ENCODE assay signal across 26 cellular contexts in the genomic region with DNA sequence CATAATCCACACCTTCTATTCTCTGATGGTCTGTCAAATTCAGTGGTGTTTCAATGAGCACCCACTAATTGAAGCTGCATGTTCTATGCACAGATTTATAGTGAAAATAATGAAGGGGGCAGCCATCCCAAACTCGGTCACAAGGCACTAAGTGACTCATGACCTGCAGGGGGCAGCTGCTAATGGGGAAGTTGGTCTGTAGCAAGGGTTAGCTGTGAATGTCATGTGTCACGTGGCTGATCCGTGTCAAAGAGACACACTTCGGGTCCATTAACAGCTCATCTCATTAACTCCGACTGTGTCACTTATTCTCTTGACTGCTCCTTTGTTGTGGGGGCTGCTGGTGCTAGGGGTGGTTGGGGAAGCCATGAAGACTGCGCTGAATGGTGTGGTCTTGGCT.
DNase-seq lines count a peak whose midpoint lies in the region; FAIRE-seq and TF ChIP-seq lines count a peak whose summit lies in the region.
"Had no signal": no experiment of that assay in that cellular context is flagged by ENCODE, and none has a peak within 500 bp of the region (broad histone marks: within the 10 kb centered on the region; RNA-seq: fewer than 3 reads in every experiment).

No MANE protein-coding gene starts in this region.

- H3K18ac ChIP-seq in H1 (ENCODE audit: extremely low read depth, low read length), result no peak overlapping the region

- H2AK5ac ChIP-seq in H1 (ENCODE audit: low read depth, low read length), result no peak overlapping the region

- CTCF ChIA-PET in H1 (lab: Charles Lee; ENCODE audit: partially characterized antibody), result interaction anchor here (0.7 to 2.5 kb wide), 10 partner anchors 9 to 230 kb away, joined by 3 to 14 read pairs (median 4); no protein-coding TSS in a partner anchor

- no peak overlapping the region for H4K8ac ChIP-seq in H1 (ENCODE audit: extremely low read depth, insufficient read depth, low read length)

- FAIRE-seq in H1 (lab: Jason Lieb, UNC), result no peak
- FAIRE-seq: RCC 7860 had no signal

- in situ Hi-C loops in GM13977 (cut with MboI; ENCODE audit: low pct_unique_long_range_greater_than_20kb, low sequenced_read_pairs, unreplicated experiment), result no loop called here

- H3K4me2 ChIP-seq in H1 (ENCODE audit: insufficient read depth in 1 of 2, low read depth in 2 of 2, low read length in 2 of 2) (no peak overlapping the region), smooth muscle cell (no peak overlapping the region)

- H3K14ac ChIP-seq in H1 (ENCODE audit: insufficient read length), result no peak overlapping the region

- no peak for TF ChIP-seq POLR2A in H1 (IDR thresholded peaks at IDR 0.05; ENCODE audit: control extremely low read depth in 1 of 2, low read depth in 2 of 2, low read length in 2 of 2)

- no peaks in the 10 kb centered on the region; the same call in 1 of the 2 replicates for H3K23me2 ChIP-seq in H1 (ENCODE audit: low read depth, low read length)

- H3K9me3 ChIP-seq in H1 (ENCODE audit: insufficient read depth in 2 of 2, low read depth in 1 of 2, low read length in 1 of 2) (no peaks in the 10 kb centered on the region), smooth muscle cell (replicated peaks; ENCODE audit: low read depth) (no peaks in the 10 kb centered on the region)
- H3K9me3 ChIP-seq: esophagus squamous epithelium, HAP-1, lower lobe of right lung, transverse colon had no signal

- H3K4ac ChIP-seq in H1 (replicated peaks; ENCODE audit: insufficient read length, low read depth, low read length), result no peak overlapping the region

- POLR2A ChIA-PET in H1 (lab: Charles Lee; ENCODE audit: partially characterized antibody), result no interaction called here

- TF ChIP-seq EP300 in H1 (IDR thresholded peaks at IDR 0.05; ENCODE audit: borderline replicate concordance in 1 of 2, low read depth in 2 of 2, low read length in 2 of 2), result no peak

- no peak overlapping the region for H2BK15ac ChIP-seq in H1 (ENCODE audit: low read length)

- H3K9ac ChIP-seq in H1 (replicated peaks in 1 of 4; ENCODE audit: extremely low read depth in 1 of 4, low read depth in 3 of 4, low read length in 3 of 4), result no peak overlapping the region
- no peak overlapping the region for H3K9ac ChIP-seq in smooth muscle cell (ENCODE audit: low read depth)

- no peak overlapping the region for H4K91ac ChIP-seq in H1 (replicated peaks; ENCODE audit: insufficient read length, low read length)

- no peak overlapping the region for H3K4me3 ChIP-seq in H7 (ENCODE audit: insufficient read depth, low read depth, low read length)
- no peak overlapping the region for H3K4me3 ChIP-seq in H1 (ENCODE audit: extremely low read depth in 1 of 4, insufficient read depth in 2 of 4, low read depth in 3 of 4, low read length in 4 of 4)
- no peak overlapping the region for H3K4me3 ChIP-seq in smooth muscle cell
- H3K4me3 ChIP-seq: esophagus squamous epithelium, HAP-1, lower lobe of right lung, transverse colon had no signal

- peak; percentile 59 for DNase-seq in H7
- DNase-seq in NCI-H69 (lab: John Stamatoyannopoulos, UW), result peak; percentile 9
- DNase-seq in H1 (ENCODE audit: low read depth in 1 of 2, low spot score in 2 of 2), result no peak
- no peak for DNase-seq in GF-D8 (lab: John Stamatoyannopoulos, UW)
- DNase-seq in nucleus accumbens (lab: John Stamatoyannopoulos, UW), result no peak
- DNase-seq in GM13977 (ENCODE audit: low spot score), result no peak
- DNase-seq in smooth muscle cell (lab: John Stamatoyannopoulos, UW; ENCODE audit: unreplicated experiment), result no peak
- DNase-seq: ACHN; activated CD4-positive, alpha-beta T cell treated with anti-CD3 and anti-CD28 coated beads, Interleukin-2, amount 10 ng/mL, durations not matched to agents 24 days and 14 days; activated effector memory CD4-positive, alpha-beta T cell treated with anti-CD3 and anti-CD28 coated beads, Interleukin-2, amount 50 U/mL, for 16 hours; activated T-cell treated with anti-CD3 and anti-CD28 coated beads, Interleukin-2, amount 50 U/mL, for 1 hour; esophagus squamous epithelium; foreskin melanocyte; Kasumi-1; lower lobe of right lung; naive thymus-derived CD4-positive, alpha-beta T cell; NCI-H1105; NCI-H187; NCI-H526; SIG-M5; stimulated activated CD4-positive, alpha-beta T cell treated with anti-CD3 and anti-CD28 coated beads, Interleukin-15, amount 100 ng/mL, for 24 hours; transverse colon had no signal

- no peaks in the 10 kb centered on the region for H3K36me3 ChIP-seq in H7 (replicated peaks; ENCODE audit: control insufficient read depth, insufficient read depth, low read length)
- no peaks in the 10 kb centered on the region for H3K36me3 ChIP-seq in H1 (ENCODE audit: control insufficient read depth in 2 of 4, insufficient read depth in 4 of 4, low read length in 3 of 4)
- no peaks in the 10 kb centered on the region for H3K36me3 ChIP-seq in smooth muscle cell (ENCODE audit: low read depth)
- H3K36me3 ChIP-seq: esophagus squamous epithelium, HAP-1, lower lobe of right lung, transverse colon had no signal

- H3F3A ChIP-seq in smooth muscle cell (ENCODE audit: low read depth), result no peaks in the 10 kb centered on the region

- no peak overlapping the region for H2BK120ac ChIP-seq in H1 (replicated peaks; ENCODE audit: low read depth, low read length)

- no peaks in the 10 kb centered on the region for H3K79me1 ChIP-seq in H1 (ENCODE audit: low read depth, low read length)

- H3K79me2 ChIP-seq in H1 (ENCODE audit: control insufficient read depth in 1 of 2, insufficient read depth in 2 of 2, low read length in 2 of 2) (no peaks in the 10 kb centered on the region), smooth muscle cell (ENCODE audit: low read depth) (no peaks in the 10 kb centered on the region)

- no peak overlapping the region for H2BK5ac ChIP-seq in H1 (ENCODE audit: low read depth, low read length)

- H2BK20ac ChIP-seq in H1 (ENCODE audit: low read length), result no peak overlapping the region

- H4K20me1 ChIP-seq in H1 (replicated peaks in 1 of 2; ENCODE audit: control insufficient read depth in 1 of 2, insufficient read depth in 2 of 2, low read length in 2 of 2), result no peaks in the 10 kb centered on the region
- no peaks in the 10 kb centered on the region for H4K20me1 ChIP-seq in smooth muscle cell (ENCODE audit: low read depth)

- TF ChIP-seq CTCF in C4-2B (conservative IDR thresholded peaks at IDR 0.05) (peak; percentile 29), H1 (IDR thresholded peaks at IDR 0.05; ENCODE audit: control extremely low read depth in 1 of 3, insufficient read depth in 1 of 3, low read depth in 1 of 3, low read length in 3 of 3) (peak; percentile 48 to 54 (median 52)), GM13977 (IDR thresholded peaks at IDR 0.05; ENCODE audit: extremely low read depth, insufficient read depth, missing control alignments) (no peak), smooth muscle cell (IDR thresholded peaks at IDR 0.05; ENCODE audit: borderline replicate concordance, insufficient read depth, poor library complexity, severe bottlenecking) (no peak)

- no peak overlapping the region for H3K23ac ChIP-seq in H1 (ENCODE audit: insufficient read length)

- no peak overlapping the region for H2BK12ac ChIP-seq in H1 (ENCODE audit: low read depth, low read length)

- TF ChIP-seq RAD21 in H1 (IDR thresholded peaks at IDR 0.05 in 1 of 2, conservative IDR thresholded peaks at IDR 0.05 in 1 of 2; ENCODE audit: low read depth in 2 of 2, low read length in 2 of 2), result peak; percentile 45 to 59

- H3K27me3 ChIP-seq in H7 (ENCODE audit: control insufficient read depth, insufficient read depth, low read length) (no peaks in the 10 kb centered on the region), H1 (replicated peaks in 1 of 4; ENCODE audit: control insufficient read depth in 3 of 4, extremely low read depth in 1 of 4, insufficient read depth in 3 of 4, low read length in 3 of 4) (no peaks in the 10 kb centered on the region; a peak in 1 of 7 replicates), smooth muscle cell (ENCODE audit: low read depth) (no peaks in the 10 kb centered on the region)
- H3K27me3 ChIP-seq: esophagus squamous epithelium, transverse colon had no signal

- H3K4me1 ChIP-seq in H1 (replicated peaks in 1 of 4; ENCODE audit: control insufficient read depth in 3 of 4, insufficient read depth in 4 of 4, low read length in 3 of 4) (no peaks in the 10 kb centered on the region), smooth muscle cell (ENCODE audit: low read depth) (no peaks in the 10 kb centered on the region)
- H3K4me1 ChIP-seq: esophagus squamous epithelium, HAP-1, lower lobe of right lung, transverse colon had no signal

- H2AFZ ChIP-seq in H1 (ENCODE audit: low read length), result no peak overlapping the region
- H2AFZ ChIP-seq in smooth muscle cell (ENCODE audit: low read depth), result no peak overlapping the region

- no peak overlapping the region for H4K5ac ChIP-seq in H1 (ENCODE audit: insufficient read length, low read depth, low read length)

- no peak overlapping the region for H3K56ac ChIP-seq in H1 (replicated peaks; ENCODE audit: insufficient read length, low read depth, low read length)

- 81% methylated on average over 6 of the region's 6 CpGs; no CpG with 5 or more reads in 1 of the 2 experiments for WGBS in H1 (ENCODE audit: extremely low coverage in 1 of 2, insufficient coverage in 1 of 2, insufficient read length in 1 of 2, insufficient replicate concordance in 2 of 2, low coverage in 1 of 2, low lambda C conversion rate in 2 of 2, missing lambda C conversion rate in 1 of 2), 2 experiments
- 85% methylated on average over 6 of the region's 6 CpGs for WGBS in smooth muscle cell (ENCODE audit: low lambda C conversion rate)

- no peak overlapping the region for H3K27ac ChIP-seq in C4-2B
- H3K27ac ChIP-seq in H1 (ENCODE audit: low read depth, low read length), result no peak overlapping the region
- no peak overlapping the region for H3K27ac ChIP-seq in smooth muscle cell (ENCODE audit: low read depth)
- H3K27ac ChIP-seq: esophagus squamous epithelium, HL-60, lower lobe of right lung, transverse colon had no signal

TF ChIP-seq in H1, 55 proteins besides CTCF, POLR2A, EP300 and RAD21 (continues in another document):
- TF ChIP-seq TAF1 (IDR thresholded peaks at IDR 0.05; ENCODE audit: low read depth, low read length) (no peak), PHF8 (conservative IDR thresholded peaks at IDR 0.05; ENCODE audit: low read depth, low read length) (no peak), CREB1 (IDR thresholded peaks at IDR 0.05) (no peak), TAF7 (optimal IDR thresholded peaks at IDR 0.05; ENCODE audit: borderline replicate concordance, low read depth, low read length) (no peak), BACH1 (IDR thresholded peaks at IDR 0.05; ENCODE audit: low read length) (no peak), CTBP2 (IDR thresholded peaks at IDR 0.05; ENCODE audit: borderline replicate concordance, insufficient read depth, insufficient read length, low read length) (no peak), TCF12 (IDR thresholded peaks at IDR 0.05; ENCODE audit: low read depth, low read length) (no peak), CBX5 (IDR thresholded peaks at IDR 0.05; ENCODE audit: low read depth, low read length) (no peak), NRF1 (IDR thresholded peaks at IDR 0.05; ENCODE audit: low read depth, low read length) (no peak), SP1 (IDR thresholded peaks at IDR 0.05; ENCODE audit: low read depth, low read length) (no peak)
- TF ChIP-seq, protein P1, sequence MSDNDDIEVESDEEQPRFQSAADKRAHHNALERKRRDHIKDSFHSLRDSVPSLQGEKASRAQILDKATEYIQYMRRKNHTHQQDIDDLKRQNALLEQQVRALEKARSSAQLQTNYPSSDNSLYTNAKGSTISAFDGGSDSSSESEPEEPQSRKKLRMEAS (IDR thresholded peaks at IDR 0.05), result no peak

Comparison
In these comparisons a context has a peak if more than half of its experiments do, and no peak if none do; other contexts are left out.
1. CTCF ChIP-seq: peak in C4-2B (single experiment) and H1 (3 of 3); none in GM13977 (single experiment) and smooth muscle cell (single experiment).
2. DNase-seq: peak in H7 (single experiment) and NCI-H69 (single experiment); none in H1 (0 of 2), GF-D8 (single experiment), nucleus accumbens (0 of 56), GM13977 (single experiment) and smooth muscle cell (single experiment).